18 cellular contexts compared by ENCODE assay signal in genomic region chr10:88408111-88408510, GRCh38.
DNase-seq lines count a peak whose midpoint lies in the region; ATAC-seq, FAIRE-seq and TF ChIP-seq lines count a peak whose summit lies in the region.
"Had no signal": no experiment of that assay in that cellular context is flagged by ENCODE, and none has a peak within 500 bp of the region (broad histone marks: within the 10 kb centered on the region; RNA-seq: fewer than 3 reads in every experiment).

No MANE protein-coding gene starts in this region.

- H3K27me3 ChIP-seq in neutrophil: no peaks in the 10 kb centered on the region

- no peaks in the 10 kb centered on the region for H3K9me3 ChIP-seq in neutrophil

- peak overlapping the region; percentile 77 for H3K27ac ChIP-seq in neutrophil
- H3K27ac ChIP-seq: KMS-11, SK-N-MC had no signal

- peaks cover 17 to 30% of the 10 kb centered on the region in 2 experiments for H3K4me1 ChIP-seq in neutrophil (ENCODE audit: control insufficient read depth in 1 of 2, insufficient read depth in 1 of 2, low read depth in 1 of 2, low read length in 1 of 2)

- TF ChIP-seq CTCF in neutrophil (IDR thresholded peaks at IDR 0.05): no peak

- FAIRE-seq in GM19239 (lab: Jason Lieb, UNC): peak; percentile 18

- no peaks in the 10 kb centered on the region for H3K36me3 ChIP-seq in neutrophil

- peak overlapping the region in 1 of 2 experiments; percentile 1 for H3K4me3 ChIP-seq in neutrophil (ENCODE audit: low read depth in 1 of 2, low read length in 1 of 2)
- H3K4me3 ChIP-seq: SK-N-MC had no signal

- no peak for ATAC-seq in HG02938 (IDR thresholded peaks at IDR 0.05; ENCODE audit: unreplicated experiment)
- ATAC-seq: HCT116, Panc1 had no signal

- no peak for DNase-seq in GM19239 (ENCODE audit: insufficient read length, low spot score)
- peak; percentile 74 for DNase-seq in NOMO-1 treated with DMSO at 0.1 percent for 48 hours (lab: John Stamatoyannopoulos, UW; ENCODE audit: unreplicated experiment)
- peak; percentile 86 for DNase-seq in SKM-1 treated with dmso at 0.1 percent for 144 hours (lab: John Stamatoyannopoulos, UW; ENCODE audit: unreplicated experiment)
- DNase-seq in pons (ENCODE audit: low spot score): no peak
- no peak for DNase-seq in amniotic stem cell (lab: John Stamatoyannopoulos, UW)
- DNase-seq: Calu3; CD4-positive, alpha-beta memory T cell; NCI-H1105 treated with DMSO at 0.1 percent for 48 hours; NCI-H1694 treated with DMSO at 0.1 percent for 48 hours; NCI-H345; NCI-H526 treated with DMSO at 0.1 percent for 48 hours; NK-92 treated with Interleukin-12 subunit alpha and Interleukin-12 subunit beta, amount 100 ng/mL, for 24 hours had no signal

Comparison
In these comparisons a context has a peak if more than half of its experiments do, and no peak if none do; other contexts are left out.
1. DNase-seq: peak in NOMO-1 treated with DMSO at 0.1 percent for 48 hours (single experiment) and SKM-1 treated with dmso at 0.1 percent for 144 hours (single experiment); none in GM19239 (single experiment), pons (single experiment) and amniotic stem cell (single experiment).